Comparison of ENCODE assay signal across 1 cellular context in genomic region chr19:48874309-48875135, GRCh38.
TF ChIP-seq lines count a peak whose summit lies in the region.

No MANE protein-coding gene starts in this region.

TF ChIP-seq in K562, 482 proteins besides CTCF, POLR2A, EP300 and RAD21 (continued from another document and continues in another):
- TF ChIP-seq CBX1 (IDR thresholded peaks at IDR 0.05; ENCODE audit: low read depth): no peak
- TF ChIP-seq HMGN3 (IDR thresholded peaks at IDR 0.05; ENCODE audit: borderline replicate concordance, extremely low read depth, insufficient read length, low read depth, low read length): peak; percentile 34
- no peak for TF ChIP-seq BRF1 (IDR thresholded peaks at IDR 0.05; ENCODE audit: borderline replicate concordance, extremely low read depth, insufficient read length)
- no peak for TF ChIP-seq CBX3 (IDR thresholded peaks at IDR 0.05; ENCODE audit: borderline replicate concordance in 1 of 2, low read length in 2 of 2)
- no peak for TF ChIP-seq PTBP1 (IDR thresholded peaks at IDR 0.05; ENCODE audit: low read depth, low read length)
- TF ChIP-seq KDM2B (CRISPR knock-in tag; IDR thresholded peaks at IDR 0.05): no peak
- no peak for TF ChIP-seq KLF1 (tag; IDR thresholded peaks at IDR 0.05)
- no peak for TF ChIP-seq ZBTB1 (CRISPR knock-in tag; IDR thresholded peaks at IDR 0.05; ENCODE audit: borderline replicate concordance, low read depth)
- TF ChIP-seq, protein P1, sequence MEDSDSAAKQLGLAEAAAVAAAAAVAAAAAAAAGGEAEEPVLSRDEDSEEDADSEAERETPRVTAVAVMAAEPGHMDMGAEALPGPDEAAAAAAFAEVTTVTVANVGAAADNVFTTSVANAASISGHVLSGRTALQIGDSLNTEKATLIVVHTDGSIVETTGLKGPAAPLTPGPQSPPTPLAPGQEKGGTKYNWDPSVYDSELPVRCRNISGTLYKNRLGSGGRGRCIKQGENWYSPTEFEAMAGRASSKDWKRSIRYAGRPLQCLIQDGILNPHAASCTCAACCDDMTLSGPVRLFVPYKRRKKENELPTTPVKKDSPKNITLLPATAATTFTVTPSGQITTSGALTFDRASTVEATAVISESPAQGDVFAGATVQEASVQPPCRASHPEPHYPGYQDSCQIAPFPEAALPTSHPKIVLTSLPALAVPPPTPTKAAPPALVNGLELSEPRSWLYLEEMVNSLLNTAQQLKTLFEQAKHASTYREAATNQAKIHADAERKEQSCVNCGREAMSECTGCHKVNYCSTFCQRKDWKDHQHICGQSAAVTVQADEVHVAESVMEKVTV (CRISPR knock-in tag; IDR thresholded peaks at IDR 0.05): no peak
- TF ChIP-seq HNRNPL (IDR thresholded peaks at IDR 0.05; ENCODE audit: low read depth, low read length): no peak; the same call in 1 of the 2 replicates
- TF ChIP-seq SAFB (IDR thresholded peaks at IDR 0.05; ENCODE audit: borderline replicate concordance, low read depth, low read length): no peak
- TF ChIP-seq GATAD2A (IDR thresholded peaks at IDR 0.05): no peak
- TF ChIP-seq ZNF717 (CRISPR knock-in tag; IDR thresholded peaks at IDR 0.05): no peak
- TF ChIP-seq SMARCC2 (IDR thresholded peaks at IDR 0.05; ENCODE audit: low read depth): no peak
- TF ChIP-seq CREB3 (tag; conservative IDR thresholded peaks at IDR 0.05; ENCODE audit: low read depth): no peak
- no peak for TF ChIP-seq MXI1 (IDR thresholded peaks at IDR 0.05; ENCODE audit: low read depth, low read length)
- no peak for TF ChIP-seq SNRNP70 (optimal IDR thresholded peaks at IDR 0.05; ENCODE audit: low read depth, low read length)
- TF ChIP-seq, protein P2, sequence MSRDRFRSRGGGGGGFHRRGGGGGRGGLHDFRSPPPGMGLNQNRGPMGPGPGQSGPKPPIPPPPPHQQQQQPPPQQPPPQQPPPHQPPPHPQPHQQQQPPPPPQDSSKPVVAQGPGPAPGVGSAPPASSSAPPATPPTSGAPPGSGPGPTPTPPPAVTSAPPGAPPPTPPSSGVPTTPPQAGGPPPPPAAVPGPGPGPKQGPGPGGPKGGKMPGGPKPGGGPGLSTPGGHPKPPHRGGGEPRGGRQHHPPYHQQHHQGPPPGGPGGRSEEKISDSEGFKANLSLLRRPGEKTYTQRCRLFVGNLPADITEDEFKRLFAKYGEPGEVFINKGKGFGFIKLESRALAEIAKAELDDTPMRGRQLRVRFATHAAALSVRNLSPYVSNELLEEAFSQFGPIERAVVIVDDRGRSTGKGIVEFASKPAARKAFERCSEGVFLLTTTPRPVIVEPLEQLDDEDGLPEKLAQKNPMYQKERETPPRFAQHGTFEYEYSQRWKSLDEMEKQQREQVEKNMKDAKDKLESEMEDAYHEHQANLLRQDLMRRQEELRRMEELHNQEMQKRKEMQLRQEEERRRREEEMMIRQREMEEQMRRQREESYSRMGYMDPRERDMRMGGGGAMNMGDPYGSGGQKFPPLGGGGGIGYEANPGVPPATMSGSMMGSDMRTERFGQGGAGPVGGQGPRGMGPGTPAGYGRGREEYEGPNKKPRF (IDR thresholded peaks at IDR 0.05; ENCODE audit: low read depth, low read length): no peak
- peak; percentile 1; the same call in 1 of the 2 replicates for TF ChIP-seq HDGF (IDR thresholded peaks at IDR 0.05)
- no peak for TF ChIP-seq SRSF1 (IDR thresholded peaks at IDR 0.05; ENCODE audit: low read depth, low read length)
- TF ChIP-seq FOXP1 (CRISPR knock-in tag; IDR thresholded peaks at IDR 0.05): no peak
- TF ChIP-seq ZNF253 (CRISPR knock-in tag; conservative IDR thresholded peaks at IDR 0.05): no peak
- no peak for TF ChIP-seq ZNF511 (CRISPR knock-in tag; IDR thresholded peaks at IDR 0.05)
- TF ChIP-seq, protein P3, sequence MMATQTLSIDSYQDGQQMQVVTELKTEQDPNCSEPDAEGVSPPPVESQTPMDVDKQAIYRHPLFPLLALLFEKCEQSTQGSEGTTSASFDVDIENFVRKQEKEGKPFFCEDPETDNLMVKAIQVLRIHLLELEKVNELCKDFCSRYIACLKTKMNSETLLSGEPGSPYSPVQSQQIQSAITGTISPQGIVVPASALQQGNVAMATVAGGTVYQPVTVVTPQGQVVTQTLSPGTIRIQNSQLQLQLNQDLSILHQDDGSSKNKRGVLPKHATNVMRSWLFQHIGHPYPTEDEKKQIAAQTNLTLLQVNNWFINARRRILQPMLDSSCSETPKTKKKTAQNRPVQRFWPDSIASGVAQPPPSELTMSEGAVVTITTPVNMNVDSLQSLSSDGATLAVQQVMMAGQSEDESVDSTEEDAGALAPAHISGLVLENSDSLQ (IDR thresholded peaks at IDR 0.05): no peak
- no peak for TF ChIP-seq ZNF561 (CRISPR knock-in tag; conservative IDR thresholded peaks at IDR 0.05)
- TF ChIP-seq E2F5 (CRISPR knock-in tag; IDR thresholded peaks at IDR 0.05): no peak
- no peak for TF ChIP-seq IRF1 (CRISPR knock-in tag; IDR thresholded peaks at IDR 0.05; ENCODE audit: borderline replicate concordance)
- TF ChIP-seq, protein P4, sequence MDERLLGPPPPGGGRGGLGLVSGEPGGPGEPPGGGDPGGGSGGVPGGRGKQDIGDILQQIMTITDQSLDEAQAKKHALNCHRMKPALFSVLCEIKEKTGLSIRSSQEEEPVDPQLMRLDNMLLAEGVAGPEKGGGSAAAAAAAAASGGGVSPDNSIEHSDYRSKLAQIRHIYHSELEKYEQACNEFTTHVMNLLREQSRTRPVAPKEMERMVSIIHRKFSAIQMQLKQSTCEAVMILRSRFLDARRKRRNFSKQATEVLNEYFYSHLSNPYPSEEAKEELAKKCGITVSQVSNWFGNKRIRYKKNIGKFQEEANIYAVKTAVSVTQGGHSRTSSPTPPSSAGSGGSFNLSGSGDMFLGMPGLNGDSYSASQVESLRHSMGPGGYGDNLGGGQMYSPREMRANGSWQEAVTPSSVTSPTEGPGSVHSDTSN (CRISPR knock-in tag; IDR thresholded peaks at IDR 0.05; ENCODE audit: low read depth): no peak
- TF ChIP-seq, protein P4 (tag; conservative IDR thresholded peaks at IDR 0.05; ENCODE audit: low read depth): no peak
- TF ChIP-seq, protein P5, sequence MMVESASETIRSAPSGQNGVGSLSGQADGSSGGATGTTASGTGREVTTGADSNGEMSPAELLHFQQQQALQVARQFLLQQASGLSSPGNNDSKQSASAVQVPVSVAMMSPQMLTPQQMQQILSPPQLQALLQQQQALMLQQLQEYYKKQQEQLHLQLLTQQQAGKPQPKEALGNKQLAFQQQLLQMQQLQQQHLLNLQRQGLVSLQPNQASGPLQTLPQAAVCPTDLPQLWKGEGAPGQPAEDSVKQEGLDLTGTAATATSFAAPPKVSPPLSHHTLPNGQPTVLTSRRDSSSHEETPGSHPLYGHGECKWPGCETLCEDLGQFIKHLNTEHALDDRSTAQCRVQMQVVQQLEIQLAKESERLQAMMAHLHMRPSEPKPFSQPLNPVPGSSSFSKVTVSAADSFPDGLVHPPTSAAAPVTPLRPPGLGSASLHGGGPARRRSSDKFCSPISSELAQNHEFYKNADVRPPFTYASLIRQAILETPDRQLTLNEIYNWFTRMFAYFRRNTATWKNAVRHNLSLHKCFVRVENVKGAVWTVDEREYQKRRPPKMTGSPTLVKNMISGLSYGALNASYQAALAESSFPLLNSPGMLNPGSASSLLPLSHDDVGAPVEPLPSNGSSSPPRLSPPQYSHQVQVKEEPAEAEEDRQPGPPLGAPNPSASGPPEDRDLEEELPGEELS (CRISPR knock-in tag; IDR thresholded peaks at IDR 0.05; ENCODE audit: borderline replicate concordance): no peak
- no peak for TF ChIP-seq L3MBTL2 (IDR thresholded peaks at IDR 0.05)
- no peak for TF ChIP-seq FOXA3 (CRISPR knock-in tag; conservative IDR thresholded peaks at IDR 0.05 in 1 of 2, IDR thresholded peaks at IDR 0.05 in 1 of 2)
- TF ChIP-seq ZBED1 (IDR thresholded peaks at IDR 0.05): no peak
- TF ChIP-seq NFYB (IDR thresholded peaks at IDR 0.05; ENCODE audit: extremely low read depth, insufficient read length): no peak
- TF ChIP-seq KLF6 (CRISPR knock-in tag; IDR thresholded peaks at IDR 0.05; ENCODE audit: borderline replicate concordance): 0 out of 2 replicates have a peak, but pooled peaks have one; percentile 7
- peak in 1 of 2 experiments; percentile 75; a peak in 2 of 4 replicates for TF ChIP-seq RCOR1 (IDR thresholded peaks at IDR 0.05; ENCODE audit: borderline replicate concordance in 1 of 2, low read depth in 2 of 2, low read length in 2 of 2)
- TF ChIP-seq CBFB (CRISPR knock-in tag; IDR thresholded peaks at IDR 0.05): no peak
- TF ChIP-seq ZNF212 (CRISPR knock-in tag; IDR thresholded peaks at IDR 0.05): no peak
- TF ChIP-seq HNRNPH1 (optimal IDR thresholded peaks at IDR 0.05; ENCODE audit: low read depth, low read length): no peak
- no peak for TF ChIP-seq ZHX1 (conservative IDR thresholded peaks at IDR 0.05; ENCODE audit: low read length)
- peak; percentile 100 for TF ChIP-seq NFIC (IDR thresholded peaks at IDR 0.05)
- no peak for TF ChIP-seq ZSCAN32 (CRISPR knock-in tag; IDR thresholded peaks at IDR 0.05)
- TF ChIP-seq BCOR (IDR thresholded peaks at IDR 0.05): no peak
- TF ChIP-seq TAF9B (IDR thresholded peaks at IDR 0.05; ENCODE audit: partially characterized antibody): no peak
- no peak for TF ChIP-seq ELF1 (tag; IDR thresholded peaks at IDR 0.05)
- no peak for TF ChIP-seq TAF15 (IDR thresholded peaks at IDR 0.05; ENCODE audit: low read depth, low read length)
- TF ChIP-seq, protein P6, sequence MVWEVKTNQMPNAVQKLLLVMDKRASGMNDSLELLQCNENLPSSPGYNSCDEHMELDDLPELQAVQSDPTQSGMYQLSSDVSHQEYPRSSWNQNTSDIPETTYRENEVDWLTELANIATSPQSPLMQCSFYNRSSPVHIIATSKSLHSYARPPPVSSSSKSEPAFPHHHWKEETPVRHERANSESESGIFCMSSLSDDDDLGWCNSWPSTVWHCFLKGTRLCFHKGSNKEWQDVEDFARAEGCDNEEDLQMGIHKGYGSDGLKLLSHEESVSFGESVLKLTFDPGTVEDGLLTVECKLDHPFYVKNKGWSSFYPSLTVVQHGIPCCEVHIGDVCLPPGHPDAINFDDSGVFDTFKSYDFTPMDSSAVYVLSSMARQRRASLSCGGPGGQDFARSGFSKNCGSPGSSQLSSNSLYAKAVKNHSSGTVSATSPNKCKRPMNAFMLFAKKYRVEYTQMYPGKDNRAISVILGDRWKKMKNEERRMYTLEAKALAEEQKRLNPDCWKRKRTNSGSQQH (CRISPR knock-in tag; IDR thresholded peaks at IDR 0.05): no peak
